In the genomic region with DNA sequence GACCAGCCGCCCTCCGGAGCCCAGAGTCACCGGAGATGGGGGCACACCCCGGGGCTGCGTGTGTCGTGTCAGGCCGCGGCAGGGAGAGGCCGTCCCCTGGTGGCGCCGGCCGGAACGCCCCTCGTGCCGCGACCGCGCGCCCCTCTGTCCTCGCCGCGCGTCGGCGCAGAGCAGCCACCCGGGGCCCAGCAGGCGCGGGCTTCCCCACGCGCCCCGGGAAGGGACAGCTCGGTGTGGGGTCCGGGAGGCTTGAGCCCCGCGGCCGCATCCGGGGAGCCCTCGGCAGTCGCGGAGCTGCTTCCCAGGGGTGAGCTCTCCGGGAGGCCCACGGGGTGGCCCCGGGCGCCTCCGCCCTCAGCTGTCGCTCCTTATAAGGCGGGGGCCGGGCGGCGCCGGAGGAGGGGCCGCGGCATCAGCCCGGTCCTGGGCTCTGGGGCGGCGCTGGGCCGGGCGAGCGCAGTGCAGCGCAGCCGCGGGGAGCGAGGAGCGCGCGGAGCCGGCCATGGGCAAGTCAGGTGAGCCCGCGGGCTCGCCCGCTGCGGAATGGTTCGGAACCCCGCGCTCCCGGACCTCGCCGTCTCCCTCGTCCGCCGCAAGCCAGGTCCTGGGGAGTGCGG, we compare ENCODE assay signal across 8 cellular contexts. TPM values are rescaled to one million over a fixed set of nuclear protein-coding genes. Genes with fewer than 3 reads are reported as not detected.
DNase-seq lines count a peak whose midpoint lies in the region; ATAC-seq, FAIRE-seq and TF ChIP-seq lines count a peak whose summit lies in the region.

A gene with protein sequence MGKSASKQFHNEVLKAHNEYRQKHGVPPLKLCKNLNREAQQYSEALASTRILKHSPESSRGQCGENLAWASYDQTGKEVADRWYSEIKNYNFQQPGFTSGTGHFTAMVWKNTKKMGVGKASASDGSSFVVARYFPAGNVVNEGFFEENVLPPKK (plus strand): TSS at position 457 of the 617 bp plus-strand sequence. CDS start 46 bp downstream, at position 503.

- H3K4me1 Mint-ChIP-seq in CD8-positive, alpha-beta memory T cell, result peaks cover 48 to 54% (median 52%) of the 10 kb centered on the region in 3 donors

- no peaks in the 10 kb centered on the region for H3K27me3 ChIP-seq in CD8-positive, alpha-beta memory T cell (ENCODE audit: insufficient read depth, low read length, poor library complexity, severe bottlenecking)
- H3K27me3 ChIP-seq in SJCRH30 (no peaks in the 10 kb centered on the region), neuronal stem cell (ENCODE audit: control insufficient read depth in 3 of 3, insufficient read depth in 3 of 3, low read depth in 1 of 3, low read length in 3 of 3) (peaks cover 0 to 48% (median 24%) of the 10 kb centered on the region in 3 experiments)

- H2AFZ ChIP-seq in neuronal stem cell (ENCODE audit: low read length), result peak within 1 kb of the TSS; percentile 92

- H3K27ac ChIP-seq in CD8-positive, alpha-beta memory T cell (ENCODE audit: low read depth, low read length), result peak within 1 kb of the TSS; percentile 69
- H3K27ac ChIP-seq in SJCRH30 (peak within 1 kb of the TSS; percentile 45; the same call in 1 of the 2 replicates), neuronal stem cell (replicated peaks; ENCODE audit: low read length) (no peak within 1 kb of the TSS)

- H4K91ac ChIP-seq in neuronal stem cell (ENCODE audit: low read depth, low read length, poor library complexity), result no peak within 1 kb of the TSS

- H2BK120ac ChIP-seq in neuronal stem cell (ENCODE audit: low read depth, low read length), result no peak within 1 kb of the TSS

- no peaks in the 10 kb centered on the region for H3K27me3 Mint-ChIP-seq in CD8-positive, alpha-beta memory T cell

- peak within 1 kb of the TSS; percentile 22 for H3K23ac ChIP-seq in neuronal stem cell (ENCODE audit: low read depth, low read length, poor library complexity)

- H3K14ac ChIP-seq in neuronal stem cell (ENCODE audit: low read length), result no peak within 1 kb of the TSS

- H2AK5ac ChIP-seq in neuronal stem cell (ENCODE audit: low read depth, low read length), result no peak within 1 kb of the TSS

- H3K4me3 ChIP-seq in CD8-positive, alpha-beta memory T cell (ENCODE audit: low read length), result peak within 1 kb of the TSS; percentile 86
- H3K4me3 ChIP-seq in SJCRH30 (peak within 1 kb of the TSS; percentile 75), neuronal stem cell (ENCODE audit: low read length in 2 of 2) (peak within 1 kb of the TSS; percentile 53 to 91)

- peak within 1 kb of the TSS; percentile 87 to 99 (median 96) for H3K4me3 Mint-ChIP-seq in CD8-positive, alpha-beta memory T cell

- H3K18ac ChIP-seq in neuronal stem cell (ENCODE audit: low read length), result peak within 1 kb of the TSS; percentile 85

- H3K36me3 Mint-ChIP-seq in CD8-positive, alpha-beta memory T cell, result peaks cover 0 to 7% (median 0%) of the 10 kb centered on the region in 3 donors

- ATAC-seq in GM19324 (IDR thresholded peaks at IDR 0.05; ENCODE audit: low FRiP score, unreplicated experiment), result peak; percentile 91
- ATAC-seq in HG03460 (IDR thresholded peaks at IDR 0.05; ENCODE audit: unreplicated experiment), result peak; percentile 90

- DNase-seq in CD8-positive, alpha-beta memory T cell, result peak; percentile 72 to 85 (median 76)
- DNase-seq in SJCRH30 (peak; percentile 76 to 80), activated gamma-delta T cell treated with Interleukin-2 at 50 U/mL for 16 hours (peak; percentile 74), frontal cortex (ENCODE audit: low spot score in 2 of 2) (peak; percentile 95 to 96), neuronal stem cell (ENCODE audit: low spot score) (peak; percentile 54)

- H4K8ac ChIP-seq in neuronal stem cell (ENCODE audit: low read depth, low read length), result no peak within 1 kb of the TSS

- FAIRE-seq in frontal cortex (lab: Jason Lieb, UNC), result no peak

- no peak for TF ChIP-seq CTCF in subcutaneous adipose tissue (IDR thresholded peaks at IDR 0.05; ENCODE audit: low read depth)

- WGBS in neuronal stem cell (ENCODE audit: extremely low coverage in 2 of 2, insufficient read length in 2 of 2, insufficient replicate concordance in 1 of 2), 2 donors, result no CpG with 5 or more reads among the region's 82 CpGs

- no peak within 1 kb of the TSS for H2BK12ac ChIP-seq in neuronal stem cell (ENCODE audit: low read length)

- peaks cover 0 to 1% (median 0%) of the 10 kb centered on the region in 5 donors for H3K9me3 Mint-ChIP-seq in CD8-positive, alpha-beta memory T cell

- H2BK5ac ChIP-seq in neuronal stem cell (ENCODE audit: low read length), result no peak within 1 kb of the TSS

- H3K36me3 ChIP-seq in CD8-positive, alpha-beta memory T cell (ENCODE audit: insufficient read depth, low read length), result no peaks in the 10 kb centered on the region
- H3K36me3 ChIP-seq in SJCRH30 (no peaks in the 10 kb centered on the region), neuronal stem cell (replicated peaks in 1 of 2; ENCODE audit: control insufficient read depth in 2 of 2, insufficient read depth in 2 of 2, low read length in 2 of 2) (no peaks in the 10 kb centered on the region)

- no peak within 1 kb of the TSS for H3K4ac ChIP-seq in neuronal stem cell (ENCODE audit: low read length)

- H3K9ac ChIP-seq in neuronal stem cell (ENCODE audit: low read depth, low read length, poor library complexity), result peak within 1 kb of the TSS; percentile 71

- peaks cover 52% of the 10 kb centered on the region for H3K4me1 ChIP-seq in CD8-positive, alpha-beta memory T cell (ENCODE audit: insufficient read depth, low read length)
- 0 out of 2 replicates have a peak, but pooled peaks cover 3% of the 10 kb centered on the region for H3K4me1 ChIP-seq in SJCRH30
- peaks cover 14 to 15% of the 10 kb centered on the region in 2 donors for H3K4me1 ChIP-seq in neuronal stem cell (ENCODE audit: control insufficient read depth in 2 of 2, insufficient read depth in 1 of 2, low read depth in 1 of 2, low read length in 2 of 2)

- peak within 1 kb of the TSS; percentile 83 for H3K4me2 ChIP-seq in neuronal stem cell (ENCODE audit: insufficient read depth, low read length, poor library complexity, severe bottlenecking)

- H2BK15ac ChIP-seq in neuronal stem cell (ENCODE audit: low read length), result no peak within 1 kb of the TSS

- no peaks in the 10 kb centered on the region for H3K9me3 ChIP-seq in CD8-positive, alpha-beta memory T cell (ENCODE audit: low read length)
- H3K9me3 ChIP-seq in SJCRH30 (replicated peaks), result no peaks in the 10 kb centered on the region
- no peaks in the 10 kb centered on the region for H3K9me3 ChIP-seq in neuronal stem cell (replicated peaks in 1 of 2; ENCODE audit: control insufficient read depth in 2 of 2, insufficient read depth in 1 of 2, low read depth in 1 of 2, low read length in 2 of 2)

- POLR2A ChIA-PET in CD8-positive, alpha-beta memory T cell (lab: Charles Lee), result interaction anchor here (0.9 to 2.4 kb wide), 5 partner anchors 11 to 54 kb away, joined by 3 to 12 read pairs (median 6); a partner anchor contains a TSS

- H3K27ac Mint-ChIP-seq in CD8-positive, alpha-beta memory T cell, result peak within 1 kb of the TSS; percentile 85 to 99 (median 98)

- CTCF ChIA-PET in CD8-positive, alpha-beta memory T cell (lab: Charles Lee), result interaction anchor here (0.8 to 6.2 kb wide), 8 partner anchors 8 to 54 kb away, joined by 3 to 65 read pairs (median 8); a partner anchor contains a TSS

- H3K79me1 ChIP-seq in neuronal stem cell (ENCODE audit: low read depth, low read length), result no peaks in the 10 kb centered on the region

RNA-seq across cellular contexts. Expression of the gene that starts here (rescaled TPM):
- total RNA-seq in CD8-positive, alpha-beta memory T cell, result 10 to 100 TPM; 17.1 to 17.5 TPM
- polyA plus RNA-seq in CD8-positive, alpha-beta memory T cell, result 139 TPM
- total RNA-seq in SJCRH30 (2014; rRNA removed; shearing (Covaris generic)), result 26.3 and 27.1 TPM in 2 replicates
- total RNA-seq in frontal cortex (8.6 TPM), subcutaneous adipose tissue (10 to 100 TPM; 15.5 to 86.4 (median 40.7) TPM)
- polyA plus RNA-seq in neuronal stem cell (2013, experiment 1 of 2), result 29.4 TPM
- 30.0 TPM for polyA plus RNA-seq in neuronal stem cell (2013, experiment 2 of 2)
